Comparison of ENCODE assay signal across 1 cellular context in genomic region chr10:35270100-35270499, GRCh38.
TF ChIP-seq lines count a peak whose summit lies in the region.

No MANE protein-coding gene starts in this region.

TF ChIP-seq in HEK293, 187 proteins besides CTCF, POLR2A, EP300 and RAD21 (continued from another document):
- TF ChIP-seq ZBTB10 (tag by site-specific recombination; IDR thresholded peaks at IDR 0.05) (no peak), ZNF629 (tag by site-specific recombination; IDR thresholded peaks at IDR 0.05) (peak; percentile 46; the same call in 1 of the 2 replicates), ZNF169 (tag by site-specific recombination; IDR thresholded peaks at IDR 0.05) (no peak), KLF8 (tag by site-specific recombination; IDR thresholded peaks at IDR 0.05) (no peak), OSR2 (tag by site-specific recombination; IDR thresholded peaks at IDR 0.05) (no peak), ZNF19 (tag by site-specific recombination; IDR thresholded peaks at IDR 0.05; ENCODE audit: low read depth) (no peak), ZNF514 (tag by site-specific recombination; IDR thresholded peaks at IDR 0.05) (no peak), ZNF645 (tag by site-specific recombination; IDR thresholded peaks at IDR 0.05) (no peak), ZBTB48 (tag by site-specific recombination; IDR thresholded peaks at IDR 0.05) (peak; percentile 38; the same call in 1 of the 2 replicates), PRDM1 (tag by site-specific recombination; IDR thresholded peaks at IDR 0.05) (peak; percentile 56; the same call in 1 of the 2 replicates), WT1 (tag by site-specific recombination; IDR thresholded peaks at IDR 0.05) (peak; percentile 61), OVOL3 (tag by site-specific recombination; IDR thresholded peaks at IDR 0.05) (no peak), ZBTB21 (tag by site-specific recombination; IDR thresholded peaks at IDR 0.05) (no peak)
